In genomic region chr6:118934461-118935330, GRCh38 we compare ENCODE assay signal across 8 cellular contexts. TPM values are rescaled to one million over a fixed set of nuclear protein-coding genes. Genes with fewer than 3 reads are reported as not detected.
DNase-seq lines count a peak whose midpoint lies in the region; ATAC-seq and TF ChIP-seq lines count a peak whose summit lies in the region.

MCM9 (minus strand) TSS chr6:118935159; CDS start chr6:118931723, 3,436 bp downstream.

- peak within 1 kb of the TSS; percentile 79 for H3K4me3 ChIP-seq in epithelial cell of proximal tubule (ENCODE audit: low read depth, low read length)

- ATAC-seq in GM21526 (IDR thresholded peaks at IDR 0.05; ENCODE audit: low FRiP score, unreplicated experiment) = peak; percentile 96

- DNase-seq in DMS114 treated with DMSO at 0.1 percent for 48 hours (lab: John Stamatoyannopoulos, UW; ENCODE audit: unreplicated experiment) (peak; percentile 71), HuH-7 (ENCODE audit: low spot score) (peak; percentile 90), OCI-M2 (lab: John Stamatoyannopoulos, UW; ENCODE audit: unreplicated experiment) (peak; percentile 80), activated T-cell treated with anti-CD3 and anti-CD28 coated beads for 4 hours (peak; percentile 84), epithelial cell of proximal tubule (ENCODE audit: low read depth) (no peak), mucosa of gallbladder (ENCODE audit: low spot score) (peak; percentile 87)
- peak; percentile 67 to 73 for DNase-seq in stimulated activated CD8-positive, alpha-beta memory T cell treated with anti-CD3 and anti-CD28 coated beads, Interleukin-4, amount 100 ng/mL, for 4 hours (ENCODE audit: low read depth in 2 of 2, low spot score in 1 of 2)

- no peak for TF ChIP-seq CTCF in epithelial cell of proximal tubule (conservative IDR thresholded peaks at IDR 0.05; ENCODE audit: low read depth, low read length)

RNA-seq across cellular contexts. Expression of gene MCM9, which starts in this region (rescaled TPM):
- 9.6 and 15.5 TPM in 2 replicates for total RNA-seq in epithelial cell of proximal tubule
- total RNA-seq in mucosa of gallbladder = 21.1 TPM
